ENCODE assay signal across 8 cellular contexts in the genomic region with DNA sequence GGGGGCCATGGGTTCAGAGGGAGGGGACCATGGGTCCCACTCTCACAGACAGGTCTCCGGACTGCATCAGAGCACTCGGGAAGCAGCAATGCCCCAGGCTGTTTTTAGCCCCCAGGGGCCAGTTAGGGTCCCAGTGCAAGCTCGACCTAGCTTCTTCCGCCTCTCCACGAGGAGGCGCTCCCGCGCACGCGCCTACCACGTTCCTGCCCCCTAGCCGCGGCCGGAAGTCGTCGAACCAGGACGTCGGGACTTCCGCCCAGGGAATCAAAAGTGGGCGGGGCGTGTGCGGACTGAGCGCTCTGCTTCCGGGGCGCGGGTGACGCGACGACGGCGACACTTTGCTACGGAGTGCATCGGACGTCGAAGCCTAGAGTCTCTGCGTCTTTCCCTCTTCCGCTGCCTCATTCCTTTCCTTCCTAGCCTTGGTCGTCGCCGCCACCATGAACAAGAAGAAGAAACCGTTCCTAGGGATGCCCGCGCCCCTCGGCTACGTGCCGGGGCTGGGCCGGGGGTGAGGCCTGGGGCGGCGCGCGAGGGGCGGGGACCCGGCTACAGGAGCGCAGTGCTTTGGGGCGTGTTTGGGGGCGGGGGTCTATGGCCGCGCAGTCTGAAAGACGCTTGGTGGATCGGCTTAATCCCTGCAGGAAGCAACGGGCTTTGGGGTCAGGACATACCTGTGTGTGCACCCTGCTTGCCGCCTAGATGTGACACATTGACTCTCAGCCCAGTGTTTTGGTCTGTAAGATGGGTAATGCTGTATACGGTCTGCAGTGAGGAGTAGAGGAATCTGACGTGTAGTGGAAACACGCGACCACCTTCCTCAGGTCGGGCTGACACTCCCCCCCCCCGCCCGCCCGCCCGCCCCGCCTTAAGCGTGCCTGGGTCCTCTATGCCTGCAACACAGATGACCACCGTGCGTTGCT. TPM values are rescaled to one million over a fixed set of nuclear protein-coding genes. Genes with fewer than 3 reads are reported as not detected.
DNase-seq lines count a peak whose midpoint lies in the region; ATAC-seq and TF ChIP-seq lines count a peak whose summit lies in the region.

A gene with protein sequence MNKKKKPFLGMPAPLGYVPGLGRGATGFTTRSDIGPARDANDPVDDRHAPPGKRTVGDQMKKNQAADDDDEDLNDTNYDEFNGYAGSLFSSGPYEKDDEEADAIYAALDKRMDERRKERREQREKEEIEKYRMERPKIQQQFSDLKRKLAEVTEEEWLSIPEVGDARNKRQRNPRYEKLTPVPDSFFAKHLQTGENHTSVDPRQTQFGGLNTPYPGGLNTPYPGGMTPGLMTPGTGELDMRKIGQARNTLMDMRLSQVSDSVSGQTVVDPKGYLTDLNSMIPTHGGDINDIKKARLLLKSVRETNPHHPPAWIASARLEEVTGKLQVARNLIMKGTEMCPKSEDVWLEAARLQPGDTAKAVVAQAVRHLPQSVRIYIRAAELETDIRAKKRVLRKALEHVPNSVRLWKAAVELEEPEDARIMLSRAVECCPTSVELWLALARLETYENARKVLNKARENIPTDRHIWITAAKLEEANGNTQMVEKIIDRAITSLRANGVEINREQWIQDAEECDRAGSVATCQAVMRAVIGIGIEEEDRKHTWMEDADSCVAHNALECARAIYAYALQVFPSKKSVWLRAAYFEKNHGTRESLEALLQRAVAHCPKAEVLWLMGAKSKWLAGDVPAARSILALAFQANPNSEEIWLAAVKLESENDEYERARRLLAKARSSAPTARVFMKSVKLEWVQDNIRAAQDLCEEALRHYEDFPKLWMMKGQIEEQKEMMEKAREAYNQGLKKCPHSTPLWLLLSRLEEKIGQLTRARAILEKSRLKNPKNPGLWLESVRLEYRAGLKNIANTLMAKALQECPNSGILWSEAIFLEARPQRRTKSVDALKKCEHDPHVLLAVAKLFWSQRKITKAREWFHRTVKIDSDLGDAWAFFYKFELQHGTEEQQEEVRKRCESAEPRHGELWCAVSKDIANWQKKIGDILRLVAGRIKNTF (plus strand): TSS at position 327 of the 923 bp plus-strand sequence. CDS start 114 bp downstream, at position 441.

- no peaks in the 10 kb centered on the region for H3K27me3 ChIP-seq in PC-9 (ENCODE audit: insufficient read depth, low read depth)
- no peaks in the 10 kb centered on the region for H3K27me3 ChIP-seq in esophagus (ENCODE audit: control insufficient read depth in 1 of 2, insufficient read depth in 2 of 2, low read length in 2 of 2)
- H3K27me3 ChIP-seq in muscle layer of colon (ENCODE audit: control insufficient read depth in 1 of 2, insufficient read depth in 2 of 2, low read length in 2 of 2) = peaks cover 0 to 13% of the 10 kb centered on the region in 2 donors

- peak within 1 kb of the TSS; percentile 62 for H3K27ac ChIP-seq in PC-9
- peak within 1 kb of the TSS; percentile 92 for H3K27ac ChIP-seq in esophagus (ENCODE audit: low read depth in 2 of 2, low read length in 1 of 2)
- peak within 1 kb of the TSS; percentile 77 for H3K27ac ChIP-seq in muscle layer of colon (ENCODE audit: low read depth, low read length)

- no peaks in the 10 kb centered on the region for H3K9me3 Mint-ChIP-seq in activated T-cell treated with anti-CD3 and anti-CD28 coated beads, Interleukin-2, amount 50 U/mL, for 24 hours

- in situ Hi-C loops in KBM-7 (cut with MboI; ENCODE audit: low pct_unique_long_range_greater_than_20kb, low sequenced_read_pairs) = no loop called here

- H3K9me3 ChIP-seq in PC-9 (ENCODE audit: insufficient read depth, low read depth) (no peaks in the 10 kb centered on the region), esophagus (ENCODE audit: control insufficient read depth in 2 of 2, insufficient read depth in 1 of 2, low read depth in 1 of 2, low read length in 1 of 2) (no peaks in the 10 kb centered on the region), muscle layer of colon (ENCODE audit: low read length) (no peaks in the 10 kb centered on the region)

- H3K4me2 ChIP-seq in PC-9 = peak within 1 kb of the TSS; percentile 100

- H3K36me3 ChIP-seq in PC-9 (ENCODE audit: low read depth) (peaks cover 17% of the 10 kb centered on the region), esophagus (ENCODE audit: control insufficient read depth in 2 of 2, insufficient read depth in 2 of 2, low read length in 1 of 2) (peaks cover 8 to 11% of the 10 kb centered on the region in 2 donors), muscle layer of colon (ENCODE audit: insufficient read depth, low read length) (peaks cover 31% of the 10 kb centered on the region)

- peaks cover 17% of the 10 kb centered on the region for H3K4me1 ChIP-seq in PC-9 (replicated peaks; ENCODE audit: insufficient read depth)
- H3K4me1 ChIP-seq in esophagus (ENCODE audit: control insufficient read depth in 2 of 2, insufficient read depth in 2 of 2, low read length in 1 of 2) = peaks cover 2 to 16% of the 10 kb centered on the region in 2 donors
- peaks cover 29% of the 10 kb centered on the region for H3K4me1 ChIP-seq in muscle layer of colon (ENCODE audit: insufficient read depth, low read length)

- H3K27me3 Mint-ChIP-seq in activated T-cell treated with anti-CD3 and anti-CD28 coated beads, Interleukin-2, amount 50 U/mL, for 24 hours = no peaks in the 10 kb centered on the region

- peaks cover 56% of the 10 kb centered on the region for H3K36me3 Mint-ChIP-seq in activated T-cell treated with anti-CD3 and anti-CD28 coated beads, Interleukin-2, amount 50 U/mL, for 24 hours (ENCODE audit: low read depth)

- BruUV-seq in PC-9 (replicated peaks; lab: Mats Ljungman, UMichigan) = no TSS peak

- WGBS in esophagus, 2 donors = 0 to 1% methylated on average over 73 to 75 of the region's 75 CpGs

- ATAC-seq in GM21576 (IDR thresholded peaks at IDR 0.05; ENCODE audit: unreplicated experiment) = peak; percentile 42

- H3K79me2 ChIP-seq in PC-9 (ENCODE audit: low read depth) = peaks cover 33% of the 10 kb centered on the region

- H3K4me3 ChIP-seq in PC-9 (peak within 1 kb of the TSS; percentile 99), esophagus (ENCODE audit: low read depth in 1 of 2, low read length in 2 of 2) (peak within 1 kb of the TSS; percentile 86 to 91), muscle layer of colon (ENCODE audit: low read depth in 1 of 2, low read length in 2 of 2) (peak within 1 kb of the TSS; percentile 83 to 91)

- peak within 1 kb of the TSS; percentile 86 for H3K4me3 Mint-ChIP-seq in activated T-cell treated with anti-CD3 and anti-CD28 coated beads, Interleukin-2, amount 50 U/mL, for 24 hours

- DNase-seq in DMS153 treated with DMSO at 0.1 percent for 48 hours (lab: John Stamatoyannopoulos, UW; ENCODE audit: unreplicated experiment) (peak; percentile 95), KBM-7 (peak; percentile 92), PC-9 (peak; percentile 90 to 96)
- peak; percentile 94 for DNase-seq in activated T-cell treated with anti-CD3 and anti-CD28 coated beads, Interleukin-2, amount 50 U/mL, for 24 hours
- peak; percentile 86 for DNase-seq in stimulated activated CD8-positive, alpha-beta memory T cell treated with anti-CD3 and anti-CD28 coated beads, Interleukin-7, amount 100 ng/mL, for 24 hours (ENCODE audit: low read depth)

- peak within 1 kb of the TSS; percentile 91 for H2AFZ ChIP-seq in PC-9

- POLR2A ChIA-PET in PC-9 (lab: Charles Lee; ENCODE audit: unreplicated experiment) = interaction anchor here (0.5 to 1.2 kb wide), 9 partner anchors 58 to 1956 kb away, joined by 3 to 36 read pairs (median 6); a partner anchor contains a TSS

- H3F3A ChIP-seq in PC-9 (ENCODE audit: insufficient read depth, low read depth) = peaks cover 36% of the 10 kb centered on the region

- no peaks in the 10 kb centered on the region for H3K9me2 ChIP-seq in PC-9 (ENCODE audit: insufficient read depth)

- intact Hi-C loops in PC-9 (cut with micrococcal nuclease; ENCODE audit: unreplicated experiment) = loop anchor here (1.0 kb wide), 1 partner anchor 82 kb away; a partner anchor contains a TSS

- H3K27ac Mint-ChIP-seq in activated T-cell treated with anti-CD3 and anti-CD28 coated beads, Interleukin-2, amount 50 U/mL, for 24 hours = peak within 1 kb of the TSS; percentile 97

- H3K4me1 Mint-ChIP-seq in activated T-cell treated with anti-CD3 and anti-CD28 coated beads, Interleukin-2, amount 50 U/mL, for 24 hours (ENCODE audit: low read depth) = peaks cover 58% of the 10 kb centered on the region

- H3K9ac ChIP-seq in muscle layer of colon (ENCODE audit: low read length) = peak within 1 kb of the TSS; percentile 86

- peak; percentile 78 for TF ChIP-seq CTCF in PC-9 (conservative IDR thresholded peaks at IDR 0.05)

- CTCF ChIA-PET in PC-9 (lab: Charles Lee) = interaction anchor here (0.6 to 1.6 kb wide), 7 partner anchors 57 to 443 kb away, joined by 3 to 15 read pairs (median 3); a partner anchor contains a TSS

- peaks cover 5% of the 10 kb centered on the region; the same call in 1 of the 2 replicates for H4K20me1 ChIP-seq in PC-9 (ENCODE audit: insufficient read depth)

RNA-seq across cellular contexts. Expression of the gene that starts here (rescaled TPM):
- total RNA-seq in PC-9 (2021) = 103 and 111 TPM in 2 replicates
- 10 to 100 TPM; 24.6 to 39.0 TPM for polyA plus RNA-seq in esophagus

Comparison
In these comparisons a context has a peak if more than half of its experiments do, and no peak if none do; other contexts are left out.
1. Peak in every context shown above with its lines: DNase-seq, ATAC-seq, H3K4me3 ChIP-seq and H3K27ac ChIP-seq.